Comparison of ENCODE assay signal across 8 cellular contexts in genomic region chr3:184525337-184526157, GRCh38. TPM values are rescaled to one million over a fixed set of nuclear protein-coding genes. Genes with fewer than 3 reads are reported as not detected.
DNase-seq lines count a peak whose midpoint lies in the region; ATAC-seq and TF ChIP-seq lines count a peak whose summit lies in the region.

No MANE protein-coding gene starts in this region.

- no peak for TF ChIP-seq POLR2A in upper lobe of left lung (IDR thresholded peaks at IDR 0.05)

- no peaks in the 10 kb centered on the region for H3K9me3 ChIP-seq in NT2/D1 (ENCODE audit: insufficient read depth, low read length)
- H3K9me3 ChIP-seq in mesodermal cell (ENCODE audit: control insufficient read depth, low read length) = no peaks in the 10 kb centered on the region
- no peaks in the 10 kb centered on the region for H3K9me3 ChIP-seq in upper lobe of left lung

- peak; percentile 41 for DNase-seq in GDM1 (lab: John Stamatoyannopoulos, UW)
- peak; percentile 71 for DNase-seq in NT2/D1 (ENCODE audit: low read depth, low spot score)
- peak in 2 of 10 donors; percentile 51 to 77 for DNase-seq in dorsolateral prefrontal cortex
- peak in 1 of 2 donors; percentile 88 for DNase-seq in upper lobe of left lung
- DNase-seq in posterior vena cava (ENCODE audit: low spot score) = no peak
- DNase-seq in HCEC 1CT = no peak
- DNase-seq in RKO (ENCODE audit: low spot score) = no peak

- peaks cover 31% of the 10 kb centered on the region for H3K27me3 ChIP-seq in NT2/D1 (ENCODE audit: insufficient read depth, insufficient read length)
- H3K27me3 ChIP-seq in dorsolateral prefrontal cortex = peaks cover 0 to 68% (median 28%) of the 10 kb centered on the region in 45 donors
- H3K27me3 ChIP-seq in upper lobe of left lung = peaks cover 0 to 14% (median 0%) of the 10 kb centered on the region in 4 donors

- no peak for TF ChIP-seq EP300 in upper lobe of left lung (IDR thresholded peaks at IDR 0.05)

- 1% methylated on average over 62 to 63 of the region's 66 CpGs for WGBS in mesodermal cell (ENCODE audit: insufficient coverage in 2 of 2), 2 experiments
- 6 to 23% methylated on average over 17 to 53 of the region's 66 CpGs for WGBS in upper lobe of left lung, 2 donors

- H3K36me3 ChIP-seq in NT2/D1 (ENCODE audit: insufficient read depth, insufficient read length, low read length) (no peaks in the 10 kb centered on the region), mesodermal cell (ENCODE audit: control insufficient read depth, insufficient read depth, low read length) (no peaks in the 10 kb centered on the region), upper lobe of left lung (no peaks in the 10 kb centered on the region)

- H3K4me1 ChIP-seq in NT2/D1 (ENCODE audit: insufficient read depth, insufficient read length) (no peaks in the 10 kb centered on the region), mesodermal cell (ENCODE audit: control insufficient read depth, insufficient read depth, low read length, poor library complexity, severe bottlenecking) (no peaks in the 10 kb centered on the region), upper lobe of left lung (peaks cover 11 to 24% (median 18%) of the 10 kb centered on the region in 4 donors)

- H3K27ac ChIP-seq in dorsolateral prefrontal cortex (peak overlapping the region in 54 of 59 donors; percentile 26 to 93 (median 78)), mesodermal cell (ENCODE audit: low read depth, low read length, severe bottlenecking) (peak overlapping the region; percentile 82), upper lobe of left lung (peak overlapping the region in 2 of 4 donors; percentile 73 to 83)

- peak; percentile 56 to 59 for ATAC-seq in upper lobe of left lung (ENCODE audit: low FRiP score in 2 of 2)

- H3K9ac ChIP-seq in NT2/D1 (ENCODE audit: insufficient read length, low read depth) = peak overlapping the region; percentile 70

- peak overlapping the region; percentile 59 for H3K4me3 ChIP-seq in NT2/D1 (ENCODE audit: insufficient read length, low read depth)
- peak overlapping the region; percentile 20 to 73 (median 57) for H3K4me3 ChIP-seq in dorsolateral prefrontal cortex
- H3K4me3 ChIP-seq in mesodermal cell (ENCODE audit: extremely low read depth, insufficient read depth, low read length, poor library complexity, severe bottlenecking) = peak overlapping the region; percentile 54
- H3K4me3 ChIP-seq in upper lobe of left lung = peak overlapping the region; percentile 3 to 55 (median 52)

- intact Hi-C loops in dorsolateral prefrontal cortex (cut with DNase I) = no loop called here
- intact Hi-C loops in posterior vena cava (cut with DNase I) = no loop called here

- TF ChIP-seq CTCF in dorsolateral prefrontal cortex (IDR thresholded peaks at IDR 0.05 in 54 of 56, conservative IDR thresholded peaks at IDR 0.05 in 2 of 56; ENCODE audit: low read depth in 1 of 56, partially characterized antibody in 56 of 56) (no peak), upper lobe of left lung (IDR thresholded peaks at IDR 0.05) (no peak)

RNA-seq across cellular contexts. Expression of gene EPHB3, which starts 36.0 kb away (rescaled TPM):
- total RNA-seq in dorsolateral prefrontal cortex (10 to 100 TPM in 9 of 120 experiments, 1 to 10 TPM in 111; 3.4 to 13.0 (median 7.1) TPM), upper lobe of left lung (1 to 10 TPM; 3.1 to 10.0 (median 7.2) TPM), posterior vena cava (10 to 100 TPM in 1 of 2 donors, 1 to 10 TPM in 1; 6.9 to 10.8 TPM)
- polyA plus RNA-seq in mesodermal cell (2013, experiment 1 of 2) = 21.1 TPM
- 18.1 TPM for polyA plus RNA-seq in mesodermal cell (2013, experiment 2 of 2)

Comparison
In these comparisons a context has a peak if more than half of its experiments do, and no peak if none do; other contexts are left out.
1. DNase-seq: peak in GDM1 (single experiment) and NT2/D1 (single experiment); none in posterior vena cava (single experiment), HCEC 1CT (single experiment) and RKO (single experiment).
2. Peak in every context shown above with its lines, with median percentiles within 50 percentile points of each other: H3K4me3 ChIP-seq.